Comparison of ENCODE assay signal across 25 cellular contexts in the genomic region with DNA sequence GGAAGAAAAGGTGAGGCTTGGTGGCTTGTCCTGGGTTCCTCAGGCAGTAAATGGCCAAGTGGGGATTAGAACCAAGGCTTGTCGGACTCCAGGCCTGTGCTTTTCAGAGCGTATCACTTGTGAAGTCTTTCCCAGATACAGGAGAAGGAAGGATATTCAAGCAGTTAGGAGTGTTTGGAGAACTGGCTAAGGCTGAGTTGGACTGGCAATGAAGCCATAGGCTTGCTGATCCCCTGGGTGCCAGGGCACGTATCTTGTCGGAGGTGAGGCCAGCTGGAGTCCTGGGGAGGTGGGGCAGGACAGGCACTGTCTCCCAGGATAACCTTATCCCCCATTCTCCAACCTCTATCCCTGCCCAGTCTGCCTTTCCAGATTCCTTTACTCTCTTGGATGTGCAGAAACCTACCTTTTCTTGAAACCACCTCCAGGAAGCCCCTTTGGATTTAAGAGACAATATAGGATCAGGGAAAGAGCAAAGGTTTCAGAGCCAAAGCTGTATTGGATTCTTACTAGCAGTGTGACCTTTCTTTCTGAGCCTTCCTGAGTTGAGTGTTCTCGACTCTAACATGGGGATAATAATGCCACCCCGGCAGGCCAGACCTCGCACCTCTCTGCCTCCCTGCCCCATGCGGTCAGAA. TPM values are rescaled to one million over a fixed set of nuclear protein-coding genes. Genes with fewer than 3 reads are reported as not detected.
DNase-seq lines count a peak whose midpoint lies in the region; ATAC-seq, FAIRE-seq and TF ChIP-seq lines count a peak whose summit lies in the region.
"Had no signal": no experiment of that assay in that cellular context is flagged by ENCODE, and none has a peak within 500 bp of the region (broad histone marks: within the 10 kb centered on the region; RNA-seq: fewer than 3 reads in every experiment).

No MANE protein-coding gene starts in this region.

- H3K9me3 Mint-ChIP-seq in memory B cell: no peaks in the 10 kb centered on the region
- no peaks in the 10 kb centered on the region for H3K9me3 Mint-ChIP-seq in stimulated activated effector memory CD8-positive, alpha-beta T cell treated with anti-CD3 and anti-CD28 coated beads, Interleukin-12 subunit alpha, Interleukin-12 subunit beta, amount 100 ng/mL, for 72 hours
- H3K9me3 Mint-ChIP-seq: CD4-positive, alpha-beta T cell had no signal

- FAIRE-seq in A549 (lab: Jason Lieb, UNC): no peak
- FAIRE-seq: A204.1, GM12878 had no signal

- H3K36me3 Mint-ChIP-seq in memory B cell: peaks cover 3% of the 10 kb centered on the region
- peaks cover 21% of the 10 kb centered on the region for H3K36me3 Mint-ChIP-seq in stimulated activated effector memory CD8-positive, alpha-beta T cell treated with anti-CD3 and anti-CD28 coated beads, Interleukin-12 subunit alpha, Interleukin-12 subunit beta, amount 100 ng/mL, for 72 hours

- H3K9me3 ChIP-seq in A549: no peaks in the 10 kb centered on the region
- H3K9me3 ChIP-seq in BE2C: no peaks in the 10 kb centered on the region
- H3K9me3 ChIP-seq: HAP-1, SK-N-SH had no signal

- peak overlapping the region; percentile 57 for H3K27ac Mint-ChIP-seq in memory B cell
- H3K27ac Mint-ChIP-seq in stimulated activated effector memory CD8-positive, alpha-beta T cell treated with anti-CD3 and anti-CD28 coated beads, Interleukin-12 subunit alpha, Interleukin-12 subunit beta, amount 100 ng/mL, for 72 hours: peak overlapping the region; percentile 60
- H3K27ac Mint-ChIP-seq: CD4-positive, alpha-beta T cell had no signal

- TF ChIP-seq CTCF in A549 (IDR thresholded peaks at IDR 0.05) (no peak), RWPE1 (conservative IDR thresholded peaks at IDR 0.05; ENCODE audit: low read depth) (no peak), BE2C (IDR thresholded peaks at IDR 0.05; ENCODE audit: low read depth, low read length) (no peak)

- ATAC-seq in A549 (no peak), memory B cell (ENCODE audit: low read depth) (no peak), GM18909 (IDR thresholded peaks at IDR 0.05; ENCODE audit: poor library complexity, unreplicated experiment) (no peak), HG03039 (IDR thresholded peaks at IDR 0.05; ENCODE audit: unreplicated experiment) (no peak)
- no peak for ATAC-seq in stimulated activated effector memory CD8-positive, alpha-beta T cell treated with anti-CD3 and anti-CD28 coated beads, Interleukin-12 subunit alpha, Interleukin-12 subunit beta, amount 100 ng/mL, for 72 hours
- ATAC-seq: GM12878 had no signal

- TF ChIP-seq EP300 in A549 (IDR thresholded peaks at IDR 0.05): no peak

- no peaks in the 10 kb centered on the region for H3K27me3 Mint-ChIP-seq in memory B cell
- H3K27me3 Mint-ChIP-seq: CD4-positive, alpha-beta T cell had no signal

- H3K27me3 ChIP-seq in BE2C: no peaks in the 10 kb centered on the region

- DNase-seq in A549 (ENCODE audit: low read depth in 1 of 2, low spot score in 1 of 2) (no peak), RWPE1 (ENCODE audit: low spot score) (no peak), memory B cell (ENCODE audit: low spot score in 2 of 2) (no peak), BE2C (no peak)
- no peak for DNase-seq in stimulated activated effector memory CD8-positive, alpha-beta T cell treated with anti-CD3 and anti-CD28 coated beads, Interleukin-12 subunit alpha, Interleukin-12 subunit beta, amount 100 ng/mL, for 72 hours (ENCODE audit: low spot score in 2 of 2)
- DNase-seq: CD4-positive, alpha-beta T cell; COR-L47; DMS 273 treated with DMSO at 0.1 percent for 48 hours; DMS79 treated with DMSO at 0.1 percent for 48 hours; GM23248; IMR-90; Karpas-422; MV-4-11; NCI-H1105 treated with DMSO at 0.1 percent for 48 hours; NCI-H2029 treated with DMSO at 0.1 percent for 48 hours; NCI-H226; NCI-H510A treated with DMSO at 0.1 percent for 48 hours; NCI-H748 treated with DMSO at 0.1 percent for 48 hours; SIG-M5 had no signal

- H3K4me3 ChIP-seq in A549 (no peak overlapping the region), BE2C (ENCODE audit: low read depth, low read length) (no peak overlapping the region)
- H3K4me3 ChIP-seq: GM12878, GM23248, HAP-1 had no signal

- H3K4me1 ChIP-seq in A549 (no peaks in the 10 kb centered on the region), BE2C (peaks cover 17% of the 10 kb centered on the region)
- H3K4me1 ChIP-seq: HAP-1 had no signal

- POLR2A ChIA-PET in A549 (lab: Yijun Ruan, JAX): no interaction called here
- POLR2A ChIA-PET in RWPE1 (lab: Yijun Ruan, JAX; ENCODE audit: low non-redundant PET): no interaction called here

- CTCF ChIA-PET in A549 (lab: Yijun Ruan, JAX) (interaction anchor here (0.8 to 1.6 kb wide), 3 partner anchors 26 to 295 kb away, joined by 3 to 5 read pairs (median 3); no protein-coding TSS in a partner anchor), RWPE1 (lab: Yijun Ruan, JAX) (no interaction called here)

- no peak overlapping the region for H3K27ac ChIP-seq in A549
- peak overlapping the region; percentile 44 for H3K27ac ChIP-seq in RWPE1
- H3K27ac ChIP-seq: GM23248 had no signal

- peaks cover 7% of the 10 kb centered on the region for H3K4me1 Mint-ChIP-seq in memory B cell
- peaks cover 5% of the 10 kb centered on the region for H3K4me1 Mint-ChIP-seq in stimulated activated effector memory CD8-positive, alpha-beta T cell treated with anti-CD3 and anti-CD28 coated beads, Interleukin-12 subunit alpha, Interleukin-12 subunit beta, amount 100 ng/mL, for 72 hours

- H3K4me2 ChIP-seq in A549: no peak overlapping the region
- H3K4me2 ChIP-seq: SK-N-SH had no signal

- no peak overlapping the region for H3K4me3 Mint-ChIP-seq in memory B cell
- no peak overlapping the region for H3K4me3 Mint-ChIP-seq in stimulated activated effector memory CD8-positive, alpha-beta T cell treated with anti-CD3 and anti-CD28 coated beads, Interleukin-12 subunit alpha, Interleukin-12 subunit beta, amount 100 ng/mL, for 72 hours
- H3K4me3 Mint-ChIP-seq: CD4-positive, alpha-beta T cell had no signal

- H3K36me3 ChIP-seq in BE2C: no peaks in the 10 kb centered on the region
- H3K36me3 ChIP-seq: HAP-1 had no signal

- WGBS in A549 (ENCODE audit: missing lambda C conversion rate): 96% methylated on average over 8 of the region's 8 CpGs

- no peak for TF ChIP-seq POLR2A in A549 (IDR thresholded peaks at IDR 0.05; ENCODE audit: low read length)

- no peak for TF ChIP-seq RAD21 in A549 (conservative IDR thresholded peaks at IDR 0.05 in 1 of 2, IDR thresholded peaks at IDR 0.05 in 1 of 2)

TF ChIP-seq in A549, 52 proteins besides CTCF, POLR2A, EP300 and RAD21:
- TF ChIP-seq TFCP2L1 (CRISPR knock-in tag; IDR thresholded peaks at IDR 0.05) (no peak), JUN (IDR thresholded peaks at IDR 0.05) (no peak), ESRRA (IDR thresholded peaks at IDR 0.05; ENCODE audit: borderline replicate concordance, low read length) (no peak), HOXB13 (CRISPR knock-in tag; IDR thresholded peaks at IDR 0.05; ENCODE audit: low read depth) (no peak), ZFP36 (IDR thresholded peaks at IDR 0.05; ENCODE audit: borderline replicate concordance, partially characterized antibody) (peak; percentile 71)
- TF ChIP-seq, protein P1, sequence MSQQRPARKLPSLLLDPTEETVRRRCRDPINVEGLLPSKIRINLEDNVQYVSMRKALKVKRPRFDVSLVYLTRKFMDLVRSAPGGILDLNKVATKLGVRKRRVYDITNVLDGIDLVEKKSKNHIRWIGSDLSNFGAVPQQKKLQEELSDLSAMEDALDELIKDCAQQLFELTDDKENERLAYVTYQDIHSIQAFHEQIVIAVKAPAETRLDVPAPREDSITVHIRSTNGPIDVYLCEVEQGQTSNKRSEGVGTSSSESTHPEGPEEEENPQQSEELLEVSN (IDR thresholded peaks at IDR 0.05; ENCODE audit: borderline replicate concordance, low read depth): no peak

RNA-seq across cellular contexts. Expression of gene WNT4, which starts 18.2 kb away (rescaled TPM):
- polyA plus RNA-seq in A549 (2011; rRNA removed): 0.62 and 0.85 TPM in 2 replicates
- 0.39 and 0.49 TPM in 2 replicates for polyA plus RNA-seq in A549 (2012; cell fraction: cytosol; rRNA removed)
- 0.16 and 0.28 TPM in 2 replicates for polyA plus RNA-seq in A549 (2012; cell fraction: nucleus; rRNA removed)
- 0.13 to 0.33 TPM (median 0.23 TPM) in 3 replicates for polyA plus RNA-seq in A549 (2017; fragmentation: RNase III; extraction: RNeasy Plus Mini Kit Qiagen cat#74134 plus additional on column Dnase treatment)
- polyA minus RNA-seq in A549 (2011; rRNA and poly(A)+ RNA removed): 0.54 and 0.87 TPM in 2 replicates
- polyA plus RNA-seq in BE2C (2012; ENCODE audit: insufficient read depth, insufficient read length, low read depth): 1.4 TPM
- polyA plus RNA-seq: IMR-90 had no signal
